Comparison of ENCODE assay signal across 21 cellular contexts in genomic region chr20:15618912-15619311, GRCh38.
"Had no signal": no experiment of that assay in that cellular context is flagged by ENCODE, and none has a peak within 500 bp of the region (broad histone marks: within the 10 kb centered on the region; RNA-seq: fewer than 3 reads in every experiment).

No MANE protein-coding gene starts in this region.

- H3K27me3 ChIP-seq: esophagus muscularis mucosa, heart right ventricle, neutrophil, ovary, testis, upper lobe of left lung had no signal

- DNase-seq: activated CD4-positive, alpha-beta memory T cell treated with anti-CD3 and anti-CD28 coated beads, Interleukin-2, amount 10 ng/mL, durations not matched to agents 7 days and 5 days; activated CD4-positive, alpha-beta T cell treated with anti-CD3 and anti-CD28 coated beads, Interleukin-2, amount 10 ng/mL, durations not matched to agents 24 days and 14 days; activated effector memory CD4-positive, alpha-beta T cell treated with Interleukin-2 at 50 U/mL for 16 hours; activated naive CD4-positive, alpha-beta T cell treated with anti-CD3 and anti-CD28 coated beads for 36 hours; activated naive CD8-positive, alpha-beta T cell treated with anti-CD3 and anti-CD28 coated beads, Interleukin-2, amount 10 ng/mL, durations not matched to agents 7 days and 5 days; activated T-cell treated with anti-CD3 and anti-CD28 coated beads, Interleukin-2, amount 50 U/mL, for 72 hours; amygdala; cerebellar nuclear complex; heart right ventricle; kidney; lower lobe of right lung; ovary; stimulated activated CD4-positive, alpha-beta T cell treated with anti-CD3 and anti-CD28 coated beads, Interleukin-2, amount 100 ng/mL, for 48 hours; stimulated activated naive CD4-positive, alpha-beta T cell; T-helper 2 cell; testis; upper lobe of left lung had no signal

- H3K27ac ChIP-seq: coronary artery, esophagus muscularis mucosa, heart right ventricle, lower lobe of right lung, neutrophil, ovary, prostate gland, testis, upper lobe of left lung had no signal

- H3K4me3 ChIP-seq: coronary artery, esophagus muscularis mucosa, heart right ventricle, lower lobe of right lung, ovary, prostate gland, testis, upper lobe of left lung had no signal

- H3K4me1 ChIP-seq: lower lobe of right lung, prostate gland, testis, upper lobe of left lung had no signal

- H3K36me3 ChIP-seq: esophagus muscularis mucosa, heart right ventricle, lower lobe of right lung, neutrophil, ovary, prostate gland, upper lobe of left lung had no signal

- H3K9me3 ChIP-seq: esophagus muscularis mucosa, heart right ventricle, lower lobe of right lung, neutrophil, ovary, prostate gland, testis, upper lobe of left lung had no signal

- FAIRE-seq: kidney had no signal
